ENCODE assay signal across 8 cellular contexts in the genomic region with DNA sequence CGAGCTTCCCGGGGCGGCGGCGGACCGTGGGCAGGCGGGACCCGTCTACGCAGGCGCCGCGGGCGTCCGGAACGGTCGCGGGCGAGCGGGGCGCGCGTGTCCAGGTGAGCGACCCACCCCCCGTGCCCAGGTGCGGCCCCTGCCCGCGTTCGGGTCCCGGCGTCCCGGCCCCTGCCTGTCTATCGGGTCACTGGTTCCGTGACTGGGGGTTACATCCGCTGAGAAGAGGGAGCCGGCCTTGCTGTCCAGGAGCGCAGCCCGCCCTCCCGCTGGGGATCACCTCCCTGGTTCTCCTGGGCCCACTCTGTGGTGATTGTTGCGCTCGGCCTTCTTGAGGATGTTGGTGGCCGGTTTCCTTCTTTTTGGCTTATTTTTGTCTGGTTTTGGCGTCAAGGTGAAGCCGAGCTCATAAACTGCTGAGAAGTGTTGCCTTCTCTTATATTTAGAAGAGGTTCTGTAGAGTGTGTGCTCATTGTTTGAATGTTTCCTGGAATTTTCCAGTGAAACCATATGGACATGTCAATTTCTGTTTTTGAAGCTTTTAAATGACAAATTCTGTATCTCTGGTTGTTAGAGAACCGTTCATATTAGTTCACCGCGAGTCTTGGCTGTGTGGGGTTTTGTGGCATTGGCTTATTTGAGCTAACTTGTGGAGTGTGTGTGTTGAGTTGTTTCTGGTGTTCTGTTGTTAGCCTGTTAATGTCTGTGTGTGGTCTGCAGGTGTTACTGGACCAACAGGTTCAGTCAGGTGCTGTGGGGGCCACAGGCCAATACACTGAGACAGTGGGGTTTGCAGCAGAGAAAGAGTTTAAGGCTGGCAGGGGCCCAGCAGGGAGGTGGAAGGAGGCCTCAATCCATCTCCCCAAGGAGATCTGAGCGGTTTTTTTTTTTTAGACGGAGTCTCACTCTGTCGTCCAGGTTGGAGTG. TPM values are rescaled to one million over a fixed set of nuclear protein-coding genes. Genes with fewer than 3 reads are reported as not detected.
DNase-seq lines count a peak whose midpoint lies in the region; ATAC-seq, FAIRE-seq and TF ChIP-seq lines count a peak whose summit lies in the region.

No MANE protein-coding gene starts in this region.

- H3K27ac ChIP-seq in A549 (peak overlapping the region; percentile 81 to 95), PC-9 (peak overlapping the region; percentile 81), lung (ENCODE audit: low read depth in 1 of 2, low read length in 1 of 2) (no peak overlapping the region), upper lobe of right lung (peak overlapping the region; percentile 36)

- H3K79me2 ChIP-seq in PC-9 (ENCODE audit: low read depth): peaks cover 52% of the 10 kb centered on the region

- no peak for TF ChIP-seq POLR2A in A549 (IDR thresholded peaks at IDR 0.05; ENCODE audit: low read length)

- peak overlapping the region; percentile 87 for H2AFZ ChIP-seq in PC-9

- peaks cover 16% of the 10 kb centered on the region; the same call in 1 of the 2 replicates for H4K20me1 ChIP-seq in PC-9 (ENCODE audit: insufficient read depth)

- CTCF ChIA-PET in A549 (lab: Yijun Ruan, JAX) (interaction anchor here (0.6 to 1.8 kb wide), 4 partner anchors 10 to 166 kb away, joined by 3 to 8 read pairs (median 4); no protein-coding TSS in a partner anchor), PC-9 (lab: Charles Lee) (interaction anchor here (0.7 to 1.1 kb wide), 3 partner anchors 182 to 899 kb away, joined by 3 to 4 read pairs (median 4); no protein-coding TSS in a partner anchor)

- H3K4me1 ChIP-seq in A549 (no peaks in the 10 kb centered on the region), PC-9 (replicated peaks; ENCODE audit: insufficient read depth) (peaks cover 25% of the 10 kb centered on the region), lung (ENCODE audit: control insufficient read depth in 2 of 2, insufficient read depth in 2 of 2, low read length in 2 of 2) (peaks cover 0 to 10% of the 10 kb centered on the region in 2 donors), upper lobe of right lung (peaks cover 7% of the 10 kb centered on the region)

- H3K27me3 ChIP-seq in PC-9 (ENCODE audit: insufficient read depth, low read depth): no peaks in the 10 kb centered on the region
- H3K27me3 ChIP-seq in lung (ENCODE audit: control insufficient read depth, insufficient read depth): peaks cover 4% of the 10 kb centered on the region
- H3K27me3 ChIP-seq in upper lobe of right lung: peaks cover 10% of the 10 kb centered on the region

- peaks cover 3% of the 10 kb centered on the region; the same call in 1 of the 3 replicates for H3K9me3 ChIP-seq in A549
- no peaks in the 10 kb centered on the region for H3K9me3 ChIP-seq in PC-9 (ENCODE audit: insufficient read depth, low read depth)
- no peaks in the 10 kb centered on the region for H3K9me3 ChIP-seq in lung (ENCODE audit: control insufficient read depth in 2 of 2, insufficient read depth in 1 of 2, low read length in 1 of 2)
- H3K9me3 ChIP-seq in upper lobe of right lung: no peaks in the 10 kb centered on the region

- TF ChIP-seq EP300 in A549 (IDR thresholded peaks at IDR 0.05): no peak

- H3K36me3 ChIP-seq in PC-9 (ENCODE audit: low read depth) (peaks cover 21% of the 10 kb centered on the region), lung (ENCODE audit: control insufficient read depth in 2 of 2, insufficient read depth in 2 of 2, low read length in 2 of 2) (no peaks in the 10 kb centered on the region), upper lobe of right lung (no peaks in the 10 kb centered on the region)

- TF ChIP-seq RAD21 in A549 (conservative IDR thresholded peaks at IDR 0.05 in 1 of 2, IDR thresholded peaks at IDR 0.05 in 1 of 2): no peak

- 21% methylated on average over 28 of the region's 49 CpGs for WGBS in A549 (ENCODE audit: missing lambda C conversion rate)
- 12 to 16% methylated on average over 41 to 49 of the region's 49 CpGs for WGBS in lung, 2 donors

- H3K4me3 ChIP-seq in A549 (peak overlapping the region; percentile 77), PC-9 (peak overlapping the region; percentile 98), lung (peak overlapping the region; percentile 69), upper lobe of right lung (peak overlapping the region; percentile 77)

- peaks cover 23% of the 10 kb centered on the region for H3F3A ChIP-seq in PC-9 (ENCODE audit: insufficient read depth, low read depth)

- DNase-seq in A549 (ENCODE audit: low read depth in 1 of 2, low spot score in 1 of 2) (peak; percentile 40), PC-9 (peak in 1 of 2 experiments; percentile 58), dermis blood vessel endothelial cell (peak; percentile 23), lung (ENCODE audit: low spot score) (no peak), upper lobe of right lung (no peak), epidermal melanocyte (ENCODE audit: insufficient read length, low spot score) (no peak)

- ATAC-seq in A549 (peak; percentile 56 to 66), GM18502 (IDR thresholded peaks at IDR 0.05; ENCODE audit: poor library complexity, unreplicated experiment) (peak; percentile 35), HG02943 (IDR thresholded peaks at IDR 0.05; ENCODE audit: low read depth, unreplicated experiment) (peak; percentile 36), lung (ENCODE audit: insufficient read depth, low FRiP score) (peak; percentile 6), upper lobe of right lung (peak; percentile 34)

- no peaks in the 10 kb centered on the region for H3K9me2 ChIP-seq in PC-9 (ENCODE audit: insufficient read depth)

- no peak for FAIRE-seq in A549 (lab: Jason Lieb, UNC)

- POLR2A ChIA-PET in A549 (lab: Yijun Ruan, JAX) (interaction anchor here (0.5 to 1.3 kb wide), 2 partner anchors 13 to 140 kb away, joined by 3 to 4 read pairs; no protein-coding TSS in a partner anchor), PC-9 (lab: Charles Lee; ENCODE audit: unreplicated experiment) (interaction anchor here (0.6 to 0.7 kb wide), 2 partner anchors 109 to 381 kb away, joined by 5 to 9 read pairs; no protein-coding TSS in a partner anchor)

- peak overlapping the region; percentile 81 for H3K4me2 ChIP-seq in A549
- H3K4me2 ChIP-seq in PC-9: peak overlapping the region; percentile 84

- BruUV-seq in PC-9 (replicated peaks; lab: Mats Ljungman, UMichigan): TSS peak; percentile 55

- intact Hi-C loops in PC-9 (cut with micrococcal nuclease; ENCODE audit: unreplicated experiment) (loop anchor here (2.0 to 5.0 kb wide), 3 partner anchors 140 to 295 kb away; partner anchors contain the start of genes BRD9 and TRIP13), upper lobe of right lung (cut with DNase I) (no loop called here)

- TF ChIP-seq CTCF in A549 (IDR thresholded peaks at IDR 0.05): no peak
- no peak for TF ChIP-seq CTCF in PC-9 (conservative IDR thresholded peaks at IDR 0.05)
- no peak for TF ChIP-seq CTCF in lung (IDR thresholded peaks at IDR 0.05; ENCODE audit: control extremely low read depth, extremely low read depth)
- no peak for TF ChIP-seq CTCF in upper lobe of right lung (IDR thresholded peaks at IDR 0.05)

TF ChIP-seq in A549, 52 proteins besides CTCF, POLR2A, EP300 and RAD21:
- no peak for TF ChIP-seq CHD2 (IDR thresholded peaks at IDR 0.05; ENCODE audit: low read length, partially characterized antibody)
- no peak for TF ChIP-seq JUN (IDR thresholded peaks at IDR 0.05)
- TF ChIP-seq MYC (IDR thresholded peaks at IDR 0.05; ENCODE audit: borderline replicate concordance, low read length): no peak
- TF ChIP-seq NPAS2 (CRISPR knock-in tag; IDR thresholded peaks at IDR 0.05; ENCODE audit: borderline replicate concordance): no peak
- no peak for TF ChIP-seq RCOR1 (IDR thresholded peaks at IDR 0.05; ENCODE audit: low read depth, low read length)
- no peak for TF ChIP-seq HEYL (CRISPR knock-in tag; IDR thresholded peaks at IDR 0.05)
- no peak for TF ChIP-seq CEBPB (IDR thresholded peaks at IDR 0.05)
- TF ChIP-seq CBX8 (IDR thresholded peaks at IDR 0.05): no peak
- no peak for TF ChIP-seq RFX5 (IDR thresholded peaks at IDR 0.05)
- TF ChIP-seq BCL3 (IDR thresholded peaks at IDR 0.05): no peak
- TF ChIP-seq, protein P1, sequence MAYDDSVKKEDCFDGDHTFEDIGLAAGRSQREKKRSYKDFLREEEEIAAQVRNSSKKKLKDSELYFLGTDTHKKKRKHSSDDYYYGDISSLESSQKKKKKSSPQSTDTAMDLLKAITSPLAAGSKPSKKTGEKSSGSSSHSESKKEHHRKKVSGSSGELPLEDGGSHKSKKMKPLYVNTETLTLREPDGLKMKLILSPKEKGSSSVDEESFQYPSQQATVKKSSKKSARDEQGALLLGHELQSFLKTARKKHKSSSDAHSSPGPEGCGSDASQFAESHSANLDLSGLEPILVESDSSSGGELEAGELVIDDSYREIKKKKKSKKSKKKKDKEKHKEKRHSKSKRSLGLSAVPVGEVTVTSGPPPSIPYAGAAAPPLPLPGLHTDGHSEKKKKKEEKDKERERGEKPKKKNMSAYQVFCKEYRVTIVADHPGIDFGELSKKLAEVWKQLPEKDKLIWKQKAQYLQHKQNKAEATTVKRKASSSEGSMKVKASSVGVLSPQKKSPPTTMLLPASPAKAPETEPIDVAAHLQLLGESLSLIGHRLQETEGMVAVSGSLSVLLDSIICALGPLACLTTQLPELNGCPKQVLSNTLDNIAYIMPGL (CRISPR knock-in tag; IDR thresholded peaks at IDR 0.05; ENCODE audit: borderline replicate concordance): no peak
- TF ChIP-seq NFE2L2 (conservative IDR thresholded peaks at IDR 0.05; ENCODE audit: low read length): no peak

RNA-seq across cellular contexts. Expression of gene CEP72, which starts 0.6 kb away (rescaled TPM):
- polyA plus RNA-seq in A549 (2011; rRNA removed) (10.5 and 11.1 TPM in 2 replicates), A549 (2017; fragmentation: RNase III; extraction: RNeasy Plus Mini Kit Qiagen cat#74134 plus additional on column Dnase treatment) (10.6 to 10.8 TPM (median 10.8 TPM) in 3 replicates), lung (1 to 10 TPM; 3.1 to 3.6 TPM)
- 18.5 and 18.8 TPM in 2 replicates for polyA plus RNA-seq in A549 (2012; cell fraction: cytosol; rRNA removed)
- 31.0 and 35.4 TPM in 2 replicates for polyA plus RNA-seq in A549 (2012; cell fraction: nucleus; rRNA removed)
- 16.0 and 18.1 TPM in 2 replicates for polyA minus RNA-seq in A549 (2011; rRNA and poly(A)+ RNA removed)
- total RNA-seq in PC-9 (2021) (83.3 and 86.8 TPM in 2 replicates), dermis blood vessel endothelial cell (2.9 and 4.7 TPM in 2 replicates), lung (10 to 100 TPM in 1 of 2 donors, 1 to 10 TPM in 1; 8.5 to 12.1 TPM), upper lobe of right lung (13.2 TPM)

Comparison
In these comparisons a context has a peak if more than half of its experiments do, and no peak if none do; other contexts are left out.
1. ATAC-seq: peak in every context shown above with its lines; median percentile 61 in A549; 36 in HG02943; 35 in GM18502; 34 in upper lobe of right lung; 6 in lung.
2. DNase-seq: peak in A549 (2 of 2) and dermis blood vessel endothelial cell (single experiment); none in lung (single experiment), upper lobe of right lung (single experiment) and epidermal melanocyte (single experiment).
3. H3K27ac ChIP-seq: peak in A549 (2 of 2), PC-9 (single experiment) and upper lobe of right lung (single experiment); none in lung (0 of 2).
4. Peak in every context shown above with its lines, with median percentiles within 50 percentile points of each other: H3K4me3 ChIP-seq.